Comparison of ENCODE assay signal across 19 cellular contexts in the genomic region with DNA sequence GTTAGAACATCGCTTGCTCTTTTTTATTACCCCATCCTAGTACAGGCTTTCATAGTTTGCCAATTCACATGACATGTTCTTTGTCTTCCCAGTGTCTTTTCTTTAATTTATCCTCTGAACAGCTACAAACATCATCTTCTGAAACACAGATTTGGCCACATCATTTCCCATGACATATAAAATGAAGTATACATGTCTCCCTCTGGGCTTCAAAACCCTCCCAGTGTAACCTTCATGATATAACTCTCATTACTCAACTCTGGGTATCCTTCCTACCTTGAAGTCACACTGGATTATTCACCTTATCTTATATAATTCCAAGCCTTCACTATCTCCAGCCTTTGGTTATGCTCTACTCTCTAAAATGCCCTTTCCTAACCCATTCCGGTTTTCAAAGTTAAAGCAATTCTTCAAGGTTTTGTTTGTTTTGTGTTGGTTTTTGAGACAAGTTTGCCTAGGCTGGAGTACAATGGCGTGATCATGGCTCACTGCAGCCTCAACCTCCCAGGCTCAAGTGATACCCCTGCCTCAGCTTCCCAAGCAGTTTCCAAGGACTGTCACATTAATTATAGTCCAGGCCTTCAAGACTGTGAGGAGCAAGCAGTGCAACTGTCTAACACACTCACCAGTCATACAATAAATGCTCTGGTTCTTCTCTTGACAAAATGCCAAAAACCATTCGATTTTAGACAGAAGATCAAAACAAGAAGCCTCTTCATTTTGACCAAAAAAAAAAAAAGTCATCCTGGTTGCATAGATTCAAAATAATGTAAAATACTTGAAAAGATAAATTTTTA. TPM values are rescaled to one million over a fixed set of nuclear protein-coding genes. Genes with fewer than 3 reads are reported as not detected.
A peak's percentile ranks its signal among the peaks of the same experiment; 100 is the strongest.
DNase-seq lines count a peak whose midpoint lies in the region; ATAC-seq, FAIRE-seq and TF ChIP-seq lines count a peak whose summit lies in the region.
"Had no signal": no experiment of that assay in that cellular context is flagged by ENCODE, and none has a peak within 500 bp of the region (broad histone marks: within the 10 kb centered on the region; RNA-seq: fewer than 3 reads in every experiment).

No MANE protein-coding gene starts in this region.

- H2AFZ ChIP-seq in MM.1S (ENCODE audit: low read length) = no peak overlapping the region

- peak overlapping the region; percentile 23 for H3K4me3 Mint-ChIP-seq in activated T-cell treated with anti-CD3 and anti-CD28 coated beads, Interleukin-2, amount 50 U/mL, for 4 hours
- peak overlapping the region; percentile 81 for H3K4me3 Mint-ChIP-seq in stimulated activated effector memory CD8-positive, alpha-beta T cell treated with anti-CD3 and anti-CD28 coated beads, Interleukin-12 subunit alpha, Interleukin-12 subunit beta, amount 100 ng/mL, for 72 hours
- H3K4me3 Mint-ChIP-seq: CD8-positive, alpha-beta T cell; H9 had no signal

- H3K9ac ChIP-seq in MM.1S (ENCODE audit: low read length) = no peak overlapping the region

- peak overlapping the region; percentile 98 for H3K27ac Mint-ChIP-seq in stimulated activated effector memory CD8-positive, alpha-beta T cell treated with anti-CD3 and anti-CD28 coated beads, Interleukin-12 subunit alpha, Interleukin-12 subunit beta, amount 100 ng/mL, for 72 hours
- H3K27ac Mint-ChIP-seq: activated naive CD8-positive, alpha-beta T cell; H9 had no signal

- H4K20me1 ChIP-seq in MM.1S (ENCODE audit: insufficient read depth, low read length) = no peaks in the 10 kb centered on the region

- H3K9me3 ChIP-seq in MM.1S (replicated peaks; ENCODE audit: insufficient read depth, low read length) = no peaks in the 10 kb centered on the region
- H3K9me3 ChIP-seq: neutrophil had no signal

- POLR2A ChIA-PET in RWPE1 (lab: Yijun Ruan, JAX; ENCODE audit: low non-redundant PET) = no interaction called here

- H3K27me3 Mint-ChIP-seq in activated T-cell treated with anti-CD3 and anti-CD28 coated beads, Interleukin-2, amount 50 U/mL, for 4 hours (ENCODE audit: low read depth) = peaks cover 1% of the 10 kb centered on the region
- H3K27me3 Mint-ChIP-seq: activated naive CD8-positive, alpha-beta T cell had no signal

- H3K79me2 ChIP-seq in MM.1S (ENCODE audit: low read length) = peaks cover 33% of the 10 kb centered on the region

- H3K36me3 Mint-ChIP-seq in activated T-cell treated with anti-CD3 and anti-CD28 coated beads, Interleukin-2, amount 50 U/mL, for 4 hours (ENCODE audit: insufficient read depth) = peaks cover 31% of the 10 kb centered on the region
- H3K36me3 Mint-ChIP-seq in stimulated activated effector memory CD8-positive, alpha-beta T cell treated with anti-CD3 and anti-CD28 coated beads, Interleukin-12 subunit alpha, Interleukin-12 subunit beta, amount 100 ng/mL, for 72 hours = peaks cover 51% of the 10 kb centered on the region

- H3K27ac ChIP-seq in MM.1S (ENCODE audit: low read length) = peak overlapping the region; percentile 83; the same call in 1 of the 2 replicates
- H3K27ac ChIP-seq in RWPE1 = no peak overlapping the region
- H3K27ac ChIP-seq: cardiac muscle cell, neutrophil, skin epidermis, VCaP had no signal

- H3F3A ChIP-seq in MM.1S (ENCODE audit: insufficient read depth, low read length) = peaks cover 53% of the 10 kb centered on the region

- no peak for TF ChIP-seq POLR2A in GM12891 (IDR thresholded peaks at IDR 0.05; ENCODE audit: low read depth, low read length)

- 0 out of 2 replicates have a peak, but pooled peaks cover 4% of the 10 kb centered on the region for H3K4me1 ChIP-seq in MM.1S (ENCODE audit: low read length)

- TF ChIP-seq CTCF in MM.1S (IDR thresholded peaks at IDR 0.05; ENCODE audit: low read length) = no peak
- TF ChIP-seq CTCF in RWPE1 (conservative IDR thresholded peaks at IDR 0.05; ENCODE audit: low read depth) = no peak

- CTCF ChIA-PET in RWPE1 (lab: Yijun Ruan, JAX) = interaction anchor here (0.5 to 1.0 kb wide), 4 partner anchors 11 to 186 kb away, joined by 3 to 5 read pairs (median 4); no protein-coding TSS in a partner anchor

- H3K9me2 ChIP-seq in MM.1S (replicated peaks; ENCODE audit: insufficient read depth, low read length) = no peaks in the 10 kb centered on the region

- H3K4me1 Mint-ChIP-seq in activated T-cell treated with anti-CD3 and anti-CD28 coated beads, Interleukin-2, amount 50 U/mL, for 4 hours (ENCODE audit: low read depth) = peaks cover 38% of the 10 kb centered on the region
- H3K4me1 Mint-ChIP-seq in stimulated activated effector memory CD8-positive, alpha-beta T cell treated with anti-CD3 and anti-CD28 coated beads, Interleukin-12 subunit alpha, Interleukin-12 subunit beta, amount 100 ng/mL, for 72 hours = peaks cover 15% of the 10 kb centered on the region

- no peak for ATAC-seq in activated T-cell treated with anti-CD3 and anti-CD28 coated beads, Interleukin-2, amount 50 U/mL, for 4 hours
- peak; percentile 4 for ATAC-seq in HG02571 (IDR thresholded peaks at IDR 0.05; ENCODE audit: unreplicated experiment)
- peak; percentile 55 for ATAC-seq in stimulated activated effector memory CD8-positive, alpha-beta T cell treated with anti-CD3 and anti-CD28 coated beads, Interleukin-12 subunit alpha, Interleukin-12 subunit beta, amount 100 ng/mL, for 72 hours
- ATAC-seq in left lobe of liver = no peak

- H3K4me3 ChIP-seq in MM.1S (ENCODE audit: low read length) = no peak overlapping the region
- H3K4me3 ChIP-seq: cardiac muscle cell, skin epidermis had no signal

- DNase-seq in activated T-cell treated with anti-CD3 and anti-CD28 coated beads, Interleukin-2, amount 50 U/mL, for 4 hours = no peak
- no peak for DNase-seq in activated T-cell treated with anti-CD3 and anti-CD28 coated beads, Interleukin-2, amount 50 U/mL, for 48 hours
- no peak for DNase-seq in MM.1S
- DNase-seq in stimulated activated effector memory CD8-positive, alpha-beta T cell treated with anti-CD3 and anti-CD28 coated beads, Interleukin-12 subunit alpha, Interleukin-12 subunit beta, amount 100 ng/mL, for 72 hours (ENCODE audit: low spot score in 2 of 2) = no peak
- DNase-seq in left lobe of liver (ENCODE audit: low spot score) = no peak
- no peak for DNase-seq in GM12891 (ENCODE audit: insufficient read length, low spot score)
- DNase-seq in RWPE1 (ENCODE audit: low spot score) = no peak
- DNase-seq: effector memory CD4-positive, alpha-beta T cell; H9; NCI-H1105 had no signal

- H3K27me3 ChIP-seq in MM.1S (replicated peaks; ENCODE audit: insufficient read depth, low read length) = no peaks in the 10 kb centered on the region
- H3K27me3 ChIP-seq: cardiac muscle cell, neutrophil had no signal

- no peaks in the 10 kb centered on the region for H3K9me3 Mint-ChIP-seq in activated T-cell treated with anti-CD3 and anti-CD28 coated beads, Interleukin-2, amount 50 U/mL, for 4 hours
- no peaks in the 10 kb centered on the region for H3K9me3 Mint-ChIP-seq in stimulated activated effector memory CD8-positive, alpha-beta T cell treated with anti-CD3 and anti-CD28 coated beads, Interleukin-12 subunit alpha, Interleukin-12 subunit beta, amount 100 ng/mL, for 72 hours
- H3K9me3 Mint-ChIP-seq: CD8-positive, alpha-beta T cell; H9 had no signal

- H3K36me3 ChIP-seq in MM.1S (replicated peaks; ENCODE audit: insufficient read depth, low read length) = no peaks in the 10 kb centered on the region; the same call in 1 of the 2 replicates
- H3K36me3 ChIP-seq: cardiac muscle cell, neutrophil had no signal

- FAIRE-seq in GM12891 (lab: Jason Lieb, UNC) = no peak
- FAIRE-seq: A204.1 had no signal

- H3K4me2 ChIP-seq in MM.1S (ENCODE audit: low read depth, low read length) = no peak overlapping the region

TF ChIP-seq in GM12891, 5 proteins besides CTCF, POLR2A, EP300 and RAD21:
- TF ChIP-seq POLR2AphosphoS5 (IDR thresholded peaks at IDR 0.05; ENCODE audit: low read depth, low read length) = no peak
- no peak for TF ChIP-seq POU2F2 (IDR thresholded peaks at IDR 0.05; ENCODE audit: low read depth, low read length)
- no peak for TF ChIP-seq PAX5 (IDR thresholded peaks at IDR 0.05; ENCODE audit: insufficient read depth, low read length, severe bottlenecking)
- TF ChIP-seq SPI1 (IDR thresholded peaks at IDR 0.05; ENCODE audit: low read depth, low read length) = no peak

RNA-seq across cellular contexts. Expression of gene RGS1, which starts 5.8 kb away (rescaled TPM):
- 10 to 100 TPM; 31.7 to 47.6 (median 34.4) TPM for total RNA-seq in activated T-cell treated with anti-CD3 and anti-CD28 coated beads, Interleukin-2, amount 50 U/mL, for 4 hours
- total RNA-seq in left lobe of liver = 3.1 TPM
- 246 TPM for polyA plus RNA-seq in GM12891 (2012; ENCODE audit: low read depth, missing spikeins)
- total RNA-seq: cardiac muscle cell, H9, lung microvascular endothelial cell had no signal

RNA-seq across cellular contexts. Expression of gene RGS13, which starts 54.6 kb away (rescaled TPM):
- not detected for total RNA-seq in activated T-cell treated with anti-CD3 and anti-CD28 coated beads, Interleukin-2, amount 50 U/mL, for 4 hours
- not detected for total RNA-seq in left lobe of liver
- 0.58 TPM for polyA plus RNA-seq in GM12891 (2012; ENCODE audit: low read depth, missing spikeins)
- total RNA-seq: H9, lung microvascular endothelial cell had no signal

Comparison
In these comparisons a context has a peak if more than half of its experiments do, and no peak if none do; other contexts are left out.
1. ATAC-seq: peak in HG02571 (single experiment) and stimulated activated effector memory CD8-positive, alpha-beta T cell treated with anti-CD3 and anti-CD28 coated beads, Interleukin-12 subunit alpha, Interleukin-12 subunit beta, amount 100 ng/mL, for 72 hours (single experiment); none in activated T-cell treated with anti-CD3 and anti-CD28 coated beads, Interleukin-2, amount 50 U/mL, for 4 hours (0 of 2) and left lobe of liver (single experiment).